ENCODE assay signal across 1 cellular context in the genomic region with DNA sequence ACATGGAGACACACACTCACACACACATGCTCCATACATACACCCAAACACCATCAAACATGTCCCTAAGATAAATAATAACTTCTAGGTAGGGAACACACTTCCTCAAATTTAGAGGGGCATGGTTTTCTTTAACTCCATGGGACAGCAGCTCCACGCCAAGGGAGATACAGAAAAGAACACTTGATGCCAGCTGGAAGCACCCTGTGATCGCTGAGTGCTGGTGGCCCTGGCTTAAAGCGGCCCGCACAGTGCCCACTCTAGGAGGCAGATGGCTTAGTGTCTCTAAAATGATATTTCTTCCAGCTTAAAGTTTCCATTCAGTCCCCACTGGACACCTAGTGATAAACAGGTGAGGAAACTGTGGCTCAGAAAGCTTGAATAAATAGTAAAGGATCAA.
TF ChIP-seq lines count a peak whose summit lies in the region.

No MANE protein-coding gene starts in this region.

TF ChIP-seq in HEK293, 187 proteins besides CTCF, POLR2A, EP300 and RAD21 (continued from another document):
- no peak for TF ChIP-seq HIC1 (tag by site-specific recombination; IDR thresholded peaks at IDR 0.05)
- TF ChIP-seq ZBTB49 (tag by site-specific recombination; IDR thresholded peaks at IDR 0.05; ENCODE audit: low read depth) = no peak
- TF ChIP-seq MZF1 (tag by site-specific recombination; IDR thresholded peaks at IDR 0.05; ENCODE audit: borderline replicate concordance) = no peak
- no peak for TF ChIP-seq YY2 (tag by site-specific recombination; IDR thresholded peaks at IDR 0.05)
- TF ChIP-seq, protein P1, sequence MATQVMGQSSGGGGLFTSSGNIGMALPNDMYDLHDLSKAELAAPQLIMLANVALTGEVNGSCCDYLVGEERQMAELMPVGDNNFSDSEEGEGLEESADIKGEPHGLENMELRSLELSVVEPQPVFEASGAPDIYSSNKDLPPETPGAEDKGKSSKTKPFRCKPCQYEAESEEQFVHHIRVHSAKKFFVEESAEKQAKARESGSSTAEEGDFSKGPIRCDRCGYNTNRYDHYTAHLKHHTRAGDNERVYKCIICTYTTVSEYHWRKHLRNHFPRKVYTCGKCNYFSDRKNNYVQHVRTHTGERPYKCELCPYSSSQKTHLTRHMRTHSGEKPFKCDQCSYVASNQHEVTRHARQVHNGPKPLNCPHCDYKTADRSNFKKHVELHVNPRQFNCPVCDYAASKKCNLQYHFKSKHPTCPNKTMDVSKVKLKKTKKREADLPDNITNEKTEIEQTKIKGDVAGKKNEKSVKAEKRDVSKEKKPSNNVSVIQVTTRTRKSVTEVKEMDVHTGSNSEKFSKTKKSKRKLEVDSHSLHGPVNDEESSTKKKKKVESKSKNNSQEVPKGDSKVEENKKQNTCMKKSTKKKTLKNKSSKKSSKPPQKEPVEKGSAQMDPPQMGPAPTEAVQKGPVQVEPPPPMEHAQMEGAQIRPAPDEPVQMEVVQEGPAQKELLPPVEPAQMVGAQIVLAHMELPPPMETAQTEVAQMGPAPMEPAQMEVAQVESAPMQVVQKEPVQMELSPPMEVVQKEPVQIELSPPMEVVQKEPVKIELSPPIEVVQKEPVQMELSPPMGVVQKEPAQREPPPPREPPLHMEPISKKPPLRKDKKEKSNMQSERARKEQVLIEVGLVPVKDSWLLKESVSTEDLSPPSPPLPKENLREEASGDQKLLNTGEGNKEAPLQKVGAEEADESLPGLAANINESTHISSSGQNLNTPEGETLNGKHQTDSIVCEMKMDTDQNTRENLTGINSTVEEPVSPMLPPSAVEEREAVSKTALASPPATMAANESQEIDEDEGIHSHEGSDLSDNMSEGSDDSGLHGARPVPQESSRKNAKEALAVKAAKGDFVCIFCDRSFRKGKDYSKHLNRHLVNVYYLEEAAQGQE (tag by site-specific recombination; IDR thresholded peaks at IDR 0.05) = no peak
- TF ChIP-seq ZBTB20 (tag by site-specific recombination; IDR thresholded peaks at IDR 0.05) = peak; percentile 0; the same call in 1 of the 2 replicates
